In genomic region chr14:64248689-64249088, GRCh38 we compare ENCODE assay signal across 32 cellular contexts.
"Had no signal": no experiment of that assay in that cellular context is flagged by ENCODE, and none has a peak within 500 bp of the region (broad histone marks: within the 10 kb centered on the region; RNA-seq: fewer than 3 reads in every experiment).

No MANE protein-coding gene starts in this region.

- H3K36me3 Mint-ChIP-seq: activated CD4-positive, alpha-beta memory T cell treated with anti-CD3 and anti-CD28 coated beads for 36 hours; activated naive CD4-positive, alpha-beta T cell treated with anti-CD3 and anti-CD28 coated beads, Interleukin-2, amount 50 U/mL, for 72 hours; T-cell had no signal

- H3K9ac ChIP-seq: KMS-11 had no signal

- H3K27me3 ChIP-seq: Peyer's patch had no signal

- H3K27ac Mint-ChIP-seq: activated B cell treated with CpG ODN at 0.5 μM for 24 hours; activated CD4-positive, alpha-beta memory T cell treated with anti-CD3 and anti-CD28 coated beads for 36 hours; activated naive CD4-positive, alpha-beta T cell treated with anti-CD3 and anti-CD28 coated beads for 36 hours; activated naive CD4-positive, alpha-beta T cell treated with anti-CD3 and anti-CD28 coated beads, Interleukin-2, amount 50 U/mL, for 72 hours; activated T-helper 1 cell treated with anti-CD3 and anti-CD28 coated beads, Interleukin-12 subunit alpha, Interleukin-12 subunit beta, Interleukin-2, Interleukin-4 antibody, amounts not matched to agents 30 ng/mL and 10 ng/mL and 1 ng/mL, durations not matched to agents 14 hours and 24 hours and 36 hours; brain; T-cell; T-helper 17 cell had no signal

- H3K27me3 Mint-ChIP-seq: activated B cell treated with CpG ODN at 0.5 μM for 24 hours had no signal

- DNase-seq: activated B cell treated with CpG ODN at 0.5 μM for 24 hours; activated CD4-positive, alpha-beta memory T cell treated with anti-CD3 and anti-CD28 coated beads for 36 hours; activated CD4-positive, alpha-beta T cell treated with anti-CD3 and anti-CD28 coated beads for 4 hours; activated CD4-positive, alpha-beta T cell treated with anti-CD3 and anti-CD28 coated beads, Interleukin-2, amount 50 U/mL, for 1 hour; activated CD4-positive, CD25-positive, alpha-beta regulatory T cell treated with anti-CD3 and anti-CD28 coated beads, Interleukin-2, amount 50 U/mL, for 72 hours; activated CD8-positive, alpha-beta memory T cell treated with anti-CD3 and anti-CD28 coated beads, Interleukin-2, amount 50 U/mL, for 4 hours; activated gamma-delta T cell treated with Interleukin-2 at 50 U/mL for 16 hours; activated naive CD4-positive, alpha-beta T cell treated with anti-CD3 and anti-CD28 coated beads for 36 hours; activated T-cell treated with anti-CD3 and anti-CD28 coated beads for 4 hours; activated T-cell treated with anti-CD3 and anti-CD28 coated beads, Interleukin-2, amount 50 U/mL, for 4 hours; anterior cingulate cortex; MM.1S; MV-4-11; NCI-H1092; NCI-H1436 treated with DMSO at 0.1 percent for 48 hours; NCI-H1694 treated with DMSO at 0.1 percent for 48 hours; NCI-H2029; NCI-H345; NCI-H524 treated with DMSO at 0.1 percent for 48 hours; NK-92 treated with Interleukin-12 subunit alpha and Interleukin-12 subunit beta, amount 100 ng/mL, for 24 hours; PC-3; Peyer's patch; RPMI8226; SIG-M5; T-cell; T-helper 17 cell had no signal

- H3K4me3 ChIP-seq: Peyer's patch had no signal

- H3K9me3 ChIP-seq: Peyer's patch had no signal

- H3K27ac ChIP-seq: KMS-11, Peyer's patch, VCaP had no signal

- H3K4me1 ChIP-seq: Peyer's patch had no signal

- H3K9me3 Mint-ChIP-seq: activated B cell treated with CpG ODN at 0.5 μM for 24 hours; activated CD4-positive, alpha-beta memory T cell treated with anti-CD3 and anti-CD28 coated beads for 36 hours; activated naive CD4-positive, alpha-beta T cell treated with anti-CD3 and anti-CD28 coated beads for 36 hours; activated naive CD4-positive, alpha-beta T cell treated with anti-CD3 and anti-CD28 coated beads, Interleukin-2, amount 50 U/mL, for 72 hours; activated T-cell treated with anti-CD3 and anti-CD28 coated beads, Interleukin-2, amount 50 U/mL, for 4 hours; activated T-helper 1 cell treated with anti-CD3 and anti-CD28 coated beads, Interleukin-12 subunit alpha, Interleukin-12 subunit beta, Interleukin-2, Interleukin-4 antibody, amounts not matched to agents 30 ng/mL and 10 ng/mL and 1 ng/mL, durations not matched to agents 14 hours and 24 hours and 36 hours; T-cell had no signal

- H3K36me3 ChIP-seq: Peyer's patch had no signal

- H3K4me3 Mint-ChIP-seq: activated B cell treated with CpG ODN at 0.5 μM for 24 hours; activated CD4-positive, alpha-beta memory T cell treated with anti-CD3 and anti-CD28 coated beads for 36 hours; activated naive CD4-positive, alpha-beta T cell treated with anti-CD3 and anti-CD28 coated beads for 36 hours; activated T-cell treated with anti-CD3 and anti-CD28 coated beads, Interleukin-2, amount 50 U/mL, for 4 hours; activated T-helper 1 cell treated with anti-CD3 and anti-CD28 coated beads, Interleukin-12 subunit alpha, Interleukin-12 subunit beta, Interleukin-2, Interleukin-4 antibody, amounts not matched to agents 30 ng/mL and 10 ng/mL and 1 ng/mL, durations not matched to agents 14 hours and 24 hours and 36 hours; brain; T-cell; T-helper 17 cell had no signal

- ATAC-seq: activated naive CD4-positive, alpha-beta T cell treated with anti-CD3 and anti-CD28 coated beads, Interleukin-2, amount 50 U/mL, for 72 hours; activated T-cell treated with anti-CD3 and anti-CD28 coated beads, Interleukin-2, amount 50 U/mL, for 4 hours; PC-3; SK-N-SH treated with all-trans-retinoic acid at 6 μM for 48 hours; T-cell; T-helper 17 cell had no signal

- H3K4me1 Mint-ChIP-seq: activated B cell treated with CpG ODN at 0.5 μM for 24 hours, T-cell had no signal
